2 cellular contexts compared by ENCODE assay signal in genomic region chr2:229732897-229733296, GRCh38.
TF ChIP-seq lines count a peak whose summit lies in the region.

No MANE protein-coding gene starts in this region.

TF ChIP-seq in GM23338, 12 proteins besides CTCF, POLR2A, EP300 and RAD21:
- TF ChIP-seq POLR2AphosphoS5 (IDR thresholded peaks at IDR 0.05; ENCODE audit: low read depth) = no peak
- no peak for TF ChIP-seq ETS1 (IDR thresholded peaks at IDR 0.05)
- no peak for TF ChIP-seq EZH2 (IDR thresholded peaks at IDR 0.05; ENCODE audit: low read depth, unreplicated experiment)
- no peak for TF ChIP-seq EZH2phosphoT487 (IDR thresholded peaks at IDR 0.05; ENCODE audit: unreplicated experiment)
- TF ChIP-seq, protein P1, sequence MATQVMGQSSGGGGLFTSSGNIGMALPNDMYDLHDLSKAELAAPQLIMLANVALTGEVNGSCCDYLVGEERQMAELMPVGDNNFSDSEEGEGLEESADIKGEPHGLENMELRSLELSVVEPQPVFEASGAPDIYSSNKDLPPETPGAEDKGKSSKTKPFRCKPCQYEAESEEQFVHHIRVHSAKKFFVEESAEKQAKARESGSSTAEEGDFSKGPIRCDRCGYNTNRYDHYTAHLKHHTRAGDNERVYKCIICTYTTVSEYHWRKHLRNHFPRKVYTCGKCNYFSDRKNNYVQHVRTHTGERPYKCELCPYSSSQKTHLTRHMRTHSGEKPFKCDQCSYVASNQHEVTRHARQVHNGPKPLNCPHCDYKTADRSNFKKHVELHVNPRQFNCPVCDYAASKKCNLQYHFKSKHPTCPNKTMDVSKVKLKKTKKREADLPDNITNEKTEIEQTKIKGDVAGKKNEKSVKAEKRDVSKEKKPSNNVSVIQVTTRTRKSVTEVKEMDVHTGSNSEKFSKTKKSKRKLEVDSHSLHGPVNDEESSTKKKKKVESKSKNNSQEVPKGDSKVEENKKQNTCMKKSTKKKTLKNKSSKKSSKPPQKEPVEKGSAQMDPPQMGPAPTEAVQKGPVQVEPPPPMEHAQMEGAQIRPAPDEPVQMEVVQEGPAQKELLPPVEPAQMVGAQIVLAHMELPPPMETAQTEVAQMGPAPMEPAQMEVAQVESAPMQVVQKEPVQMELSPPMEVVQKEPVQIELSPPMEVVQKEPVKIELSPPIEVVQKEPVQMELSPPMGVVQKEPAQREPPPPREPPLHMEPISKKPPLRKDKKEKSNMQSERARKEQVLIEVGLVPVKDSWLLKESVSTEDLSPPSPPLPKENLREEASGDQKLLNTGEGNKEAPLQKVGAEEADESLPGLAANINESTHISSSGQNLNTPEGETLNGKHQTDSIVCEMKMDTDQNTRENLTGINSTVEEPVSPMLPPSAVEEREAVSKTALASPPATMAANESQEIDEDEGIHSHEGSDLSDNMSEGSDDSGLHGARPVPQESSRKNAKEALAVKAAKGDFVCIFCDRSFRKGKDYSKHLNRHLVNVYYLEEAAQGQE (IDR thresholded peaks at IDR 0.05; ENCODE audit: unreplicated experiment) = no peak
- TF ChIP-seq CREB1 (CRISPR knock-in tag; IDR thresholded peaks at IDR 0.05; ENCODE audit: low read depth) = no peak
- TF ChIP-seq STAT1 (IDR thresholded peaks at IDR 0.05; ENCODE audit: unreplicated experiment) = no peak
- no peak for TF ChIP-seq ZNF114 (CRISPR knock-in tag; IDR thresholded peaks at IDR 0.05)
- no peak for TF ChIP-seq ZNF331 (CRISPR knock-in tag; IDR thresholded peaks at IDR 0.05; ENCODE audit: low read depth)
- TF ChIP-seq, protein P2, sequence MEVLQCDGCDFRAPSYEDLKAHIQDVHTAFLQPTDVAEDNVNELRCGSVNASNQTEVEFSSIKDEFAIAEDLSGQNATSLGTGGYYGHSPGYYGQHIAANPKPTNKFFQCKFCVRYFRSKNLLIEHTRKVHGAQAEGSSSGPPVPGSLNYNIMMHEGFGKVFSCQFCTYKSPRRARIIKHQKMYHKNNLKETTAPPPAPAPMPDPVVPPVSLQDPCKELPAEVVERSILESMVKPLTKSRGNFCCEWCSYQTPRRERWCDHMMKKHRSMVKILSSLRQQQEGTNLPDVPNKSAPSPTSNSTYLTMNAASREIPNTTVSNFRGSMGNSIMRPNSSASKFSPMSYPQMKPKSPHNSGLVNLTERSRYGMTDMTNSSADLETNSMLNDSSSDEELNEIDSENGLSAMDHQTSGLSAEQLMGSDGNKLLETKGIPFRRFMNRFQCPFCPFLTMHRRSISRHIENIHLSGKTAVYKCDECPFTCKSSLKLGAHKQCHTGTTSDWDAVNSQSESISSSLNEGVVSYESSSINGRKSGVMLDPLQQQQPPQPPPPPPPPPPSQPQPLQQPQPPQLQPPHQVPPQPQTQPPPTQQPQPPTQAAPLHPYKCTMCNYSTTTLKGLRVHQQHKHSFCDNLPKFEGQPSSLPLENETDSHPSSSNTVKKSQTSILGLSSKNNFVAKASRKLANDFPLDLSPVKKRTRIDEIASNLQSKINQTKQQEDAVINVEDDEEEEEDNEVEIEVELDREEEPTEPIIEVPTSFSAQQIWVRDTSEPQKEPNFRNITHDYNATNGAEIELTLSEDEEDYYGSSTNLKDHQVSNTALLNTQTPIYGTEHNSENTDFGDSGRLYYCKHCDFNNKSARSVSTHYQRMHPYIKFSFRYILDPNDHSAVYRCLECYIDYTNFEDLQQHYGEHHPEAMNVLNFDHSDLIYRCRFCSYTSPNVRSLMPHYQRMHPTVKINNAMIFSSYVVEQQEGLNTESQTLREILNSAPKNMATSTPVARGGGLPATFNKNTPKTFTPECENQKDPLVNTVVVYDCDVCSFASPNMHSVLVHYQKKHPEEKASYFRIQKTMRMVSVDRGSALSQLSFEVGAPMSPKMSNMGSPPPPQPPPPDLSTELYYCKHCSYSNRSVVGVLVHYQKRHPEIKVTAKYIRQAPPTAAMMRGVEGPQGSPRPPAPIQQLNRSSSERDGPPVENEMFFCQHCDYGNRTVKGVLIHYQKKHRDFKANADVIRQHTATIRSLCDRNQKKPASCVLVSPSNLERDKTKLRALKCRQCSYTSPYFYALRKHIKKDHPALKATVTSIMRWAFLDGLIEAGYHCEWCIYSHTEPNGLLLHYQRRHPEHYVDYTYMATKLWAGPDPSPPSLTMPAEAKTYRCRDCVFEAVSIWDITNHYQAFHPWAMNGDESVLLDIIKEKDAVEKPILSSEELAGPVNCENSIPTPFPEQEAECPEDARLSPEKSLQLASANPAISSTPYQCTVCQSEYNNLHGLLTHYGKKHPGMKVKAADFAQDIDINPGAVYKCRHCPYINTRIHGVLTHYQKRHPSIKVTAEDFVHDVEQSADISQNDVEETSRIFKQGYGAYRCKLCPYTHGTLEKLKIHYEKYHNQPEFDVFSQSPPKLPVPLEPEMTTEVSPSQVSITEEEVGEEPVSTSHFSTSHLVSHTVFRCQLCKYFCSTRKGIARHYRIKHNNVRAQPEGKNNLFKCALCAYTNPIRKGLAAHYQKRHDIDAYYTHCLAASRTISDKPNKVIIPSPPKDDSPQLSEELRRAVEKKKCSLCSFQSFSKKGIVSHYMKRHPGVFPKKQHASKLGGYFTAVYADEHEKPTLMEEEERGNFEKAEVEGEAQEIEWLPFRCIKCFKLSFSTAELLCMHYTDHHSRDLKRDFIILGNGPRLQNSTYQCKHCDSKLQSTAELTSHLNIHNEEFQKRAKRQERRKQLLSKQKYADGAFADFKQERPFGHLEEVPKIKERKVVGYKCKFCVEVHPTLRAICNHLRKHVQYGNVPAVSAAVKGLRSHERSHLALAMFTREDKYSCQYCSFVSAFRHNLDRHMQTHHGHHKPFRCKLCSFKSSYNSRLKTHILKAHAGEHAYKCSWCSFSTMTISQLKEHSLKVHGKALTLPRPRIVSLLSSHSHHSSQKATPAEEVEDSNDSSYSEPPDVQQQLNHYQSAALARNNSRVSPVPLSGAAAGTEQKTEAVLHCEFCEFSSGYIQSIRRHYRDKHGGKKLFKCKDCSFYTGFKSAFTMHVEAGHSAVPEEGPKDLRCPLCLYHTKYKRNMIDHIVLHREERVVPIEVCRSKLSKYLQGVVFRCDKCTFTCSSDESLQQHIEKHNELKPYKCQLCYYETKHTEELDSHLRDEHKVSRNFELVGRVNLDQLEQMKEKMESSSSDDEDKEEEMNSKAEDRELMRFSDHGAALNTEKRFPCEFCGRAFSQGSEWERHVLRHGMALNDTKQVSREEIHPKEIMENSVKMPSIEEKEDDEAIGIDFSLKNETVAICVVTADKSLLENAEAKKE (CRISPR knock-in tag; IDR thresholded peaks at IDR 0.05) = no peak
- no peak for TF ChIP-seq NANOG (IDR thresholded peaks at IDR 0.05; ENCODE audit: borderline replicate concordance)
- TF ChIP-seq JUNB (IDR thresholded peaks at IDR 0.05; ENCODE audit: unreplicated experiment) = no peak
TF ChIP-seq in GM23338: peak in this region for 0.

TF ChIP-seq in H1, 55 proteins besides CTCF, POLR2A, EP300 and RAD21:
- no peak for TF ChIP-seq JUND (IDR thresholded peaks at IDR 0.05; ENCODE audit: low read length)
- TF ChIP-seq, protein P3, sequence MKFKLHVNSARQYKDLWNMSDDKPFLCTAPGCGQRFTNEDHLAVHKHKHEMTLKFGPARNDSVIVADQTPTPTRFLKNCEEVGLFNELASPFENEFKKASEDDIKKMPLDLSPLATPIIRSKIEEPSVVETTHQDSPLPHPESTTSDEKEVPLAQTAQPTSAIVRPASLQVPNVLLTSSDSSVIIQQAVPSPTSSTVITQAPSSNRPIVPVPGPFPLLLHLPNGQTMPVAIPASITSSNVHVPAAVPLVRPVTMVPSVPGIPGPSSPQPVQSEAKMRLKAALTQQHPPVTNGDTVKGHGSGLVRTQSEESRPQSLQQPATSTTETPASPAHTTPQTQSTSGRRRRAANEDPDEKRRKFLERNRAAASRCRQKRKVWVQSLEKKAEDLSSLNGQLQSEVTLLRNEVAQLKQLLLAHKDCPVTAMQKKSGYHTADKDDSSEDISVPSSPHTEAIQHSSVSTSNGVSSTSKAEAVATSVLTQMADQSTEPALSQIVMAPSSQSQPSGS (IDR thresholded peaks at IDR 0.05; ENCODE audit: low read length) = no peak
- TF ChIP-seq CBX5 (IDR thresholded peaks at IDR 0.05; ENCODE audit: low read depth, low read length) = no peak
- no peak for TF ChIP-seq CEBPB (IDR thresholded peaks at IDR 0.05; ENCODE audit: low read depth, low read length)
- TF ChIP-seq RBBP5 (IDR thresholded peaks at IDR 0.05; ENCODE audit: borderline replicate concordance, low read depth, low read length) = no peak
- TF ChIP-seq KDM4A (IDR thresholded peaks at IDR 0.05; ENCODE audit: low read depth, low read length, severe bottlenecking) = no peak
- TF ChIP-seq SIX5 (IDR thresholded peaks at IDR 0.05; ENCODE audit: low read depth, low read length) = no peak
- TF ChIP-seq TEAD4 (IDR thresholded peaks at IDR 0.05; ENCODE audit: low read depth, low read length) = no peak
- TF ChIP-seq GABPA (IDR thresholded peaks at IDR 0.05; ENCODE audit: borderline replicate concordance, insufficient read depth, low read length) = no peak
- TF ChIP-seq CHD7 (IDR thresholded peaks at IDR 0.05; ENCODE audit: insufficient replicate concordance, low read length) = no peak
- no peak for TF ChIP-seq EGR1 (IDR thresholded peaks at IDR 0.05; ENCODE audit: borderline replicate concordance, low read depth, low read length)
- TF ChIP-seq CTBP2 (IDR thresholded peaks at IDR 0.05; ENCODE audit: borderline replicate concordance, insufficient read depth, insufficient read length, low read length) = no peak
- TF ChIP-seq HDAC2 (IDR thresholded peaks at IDR 0.05; ENCODE audit: borderline replicate concordance in 1 of 2, low read depth in 2 of 2, low read length in 2 of 2) = no peak
- no peak for TF ChIP-seq KDM1A (IDR thresholded peaks at IDR 0.05; ENCODE audit: borderline replicate concordance, low read length)
- TF ChIP-seq ASH2L (IDR thresholded peaks at IDR 0.05; ENCODE audit: low read length) = no peak
- TF ChIP-seq TAF1 (IDR thresholded peaks at IDR 0.05; ENCODE audit: low read depth, low read length) = no peak
- no peak for TF ChIP-seq TAF7 (optimal IDR thresholded peaks at IDR 0.05; ENCODE audit: borderline replicate concordance, low read depth, low read length)
